In the genomic region with DNA sequence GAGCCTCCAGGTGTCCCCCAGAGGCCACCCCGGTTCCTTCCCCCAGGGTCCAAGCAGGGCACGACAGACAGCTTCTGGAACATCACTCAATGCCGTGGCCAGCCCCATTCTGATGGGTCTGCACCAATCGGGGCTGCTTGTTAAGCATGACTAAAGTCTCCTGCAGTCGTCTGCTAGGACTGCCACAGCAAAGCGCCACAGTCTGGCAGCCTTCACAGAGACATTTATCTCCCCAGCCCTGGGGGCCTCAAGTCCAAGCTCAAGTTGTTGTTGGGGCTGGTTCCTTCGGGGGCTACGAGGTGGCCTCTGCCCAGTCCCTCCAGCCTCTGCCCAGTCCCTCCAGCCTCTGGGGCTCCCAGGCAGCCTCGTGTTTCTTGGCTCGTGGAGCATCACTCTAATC, we compare ENCODE assay signal across 36 cellular contexts.
"Had no signal": no experiment of that assay in that cellular context is flagged by ENCODE, and none has a peak within 500 bp of the region (broad histone marks: within the 10 kb centered on the region; RNA-seq: fewer than 3 reads in every experiment).

No MANE protein-coding gene starts in this region.

- H3K27me3 ChIP-seq: ascending aorta, cardiac muscle cell had no signal

- H3K36me3 ChIP-seq: ascending aorta, cardiac muscle cell had no signal

- H3K9me3 ChIP-seq: ascending aorta had no signal

- H3K27ac ChIP-seq: ascending aorta, cardiac muscle cell, VCaP had no signal

- H3K4me1 ChIP-seq: ascending aorta had no signal

- H3K4me3 ChIP-seq: ascending aorta, cardiac muscle cell had no signal

- H3K27ac Mint-ChIP-seq: activated B cell treated with CpG ODN at 0.5 μM for 24 hours; activated CD4-positive, alpha-beta memory T cell treated with anti-CD3 and anti-CD28 coated beads, Interleukin-2, amount 10 ng/mL, durations not matched to agents 7 days and 5 days; activated CD4-positive, alpha-beta T cell treated with anti-CD3 and anti-CD28 coated beads for 36 hours; activated CD4-positive, alpha-beta T cell treated with anti-CD3 and anti-CD28 coated beads, Interleukin-2, amount 10 ng/mL, durations not matched to agents 7 days and 5 days; activated CD8-positive, alpha-beta memory T cell treated with anti-CD3 and anti-CD28 coated beads, Interleukin-2, amount 10 ng/mL, durations not matched to agents 7 days and 5 days; activated CD8-positive, alpha-beta T cell treated with anti-CD3 and anti-CD28 coated beads, Interleukin-2, amount 10 ng/mL, durations not matched to agents 7 days and 5 days; activated naive CD4-positive, alpha-beta T cell treated with anti-CD3 and anti-CD28 coated beads, Interleukin-2, amount 10 ng/mL, durations not matched to agents 7 days and 5 days; activated naive CD4-positive, alpha-beta T cell treated with anti-CD3 and anti-CD28 coated beads, Interleukin-2, amount 50 U/mL, for 24 hours; activated naive CD8-positive, alpha-beta T cell; activated naive CD8-positive, alpha-beta T cell treated with anti-CD3 and anti-CD28 coated beads, Interleukin-2, amount 10 ng/mL, durations not matched to agents 7 days and 5 days; activated naive CD8-positive, alpha-beta T cell treated with anti-CD3 and anti-CD28 coated beads, Interleukin-2, amount 50 U/mL, for 24 hours; activated T-cell treated with anti-CD3 and anti-CD28 coated beads, Interleukin-2, amount 50 U/mL, for 24 hours; activated T-helper 2 cell treated with anti-CD3 and anti-CD28 coated beads, Interferon-gamma antibody, Interleukin-2, Interleukin-4, amounts not matched to agents 10 μg/mL and 5 μg/mL and 100 μg/mL, durations not matched to agents 14 hours and 24 hours and 36 hours; brain; T-helper 1 cell treated with Interleukin-12 subunit alpha and Interleukin-12 subunit beta and Interleukin-4 antibody, amounts not matched to agents 30 μg/mL and 1 μg/mL, for 36 hours; T-helper 2 cell treated with Interferon-gamma antibody and Interleukin-4, amounts not matched to agents 5 μg/mL and 100 μg/mL, for 36 hours had no signal

- DNase-seq: activated B cell treated with CpG ODN at 0.5 μM for 24 hours; activated CD4-positive, alpha-beta memory T cell treated with anti-CD3 and anti-CD28 coated beads, Interleukin-2, amount 10 ng/mL, durations not matched to agents 7 days and 5 days; activated CD4-positive, alpha-beta T cell treated with anti-CD3 and anti-CD28 coated beads for 1 hour; activated CD4-positive, alpha-beta T cell treated with anti-CD3 and anti-CD28 coated beads for 36 hours; activated CD4-positive, alpha-beta T cell treated with anti-CD3 and anti-CD28 coated beads for 48 hours; activated CD4-positive, alpha-beta T cell treated with anti-CD3 and anti-CD28 coated beads, Interleukin-2, amount 10 ng/mL, durations not matched to agents 7 days and 5 days; activated CD4-positive, alpha-beta T cell treated with anti-CD3 and anti-CD28 coated beads, Interleukin-2, amount 50 U/mL, for 48 hours; activated CD8-positive, alpha-beta memory T cell treated with anti-CD3 and anti-CD28 coated beads for 24 hours; activated CD8-positive, alpha-beta memory T cell treated with anti-CD3 and anti-CD28 coated beads, Interleukin-2, amount 10 ng/mL, durations not matched to agents 7 days and 5 days; activated CD8-positive, alpha-beta memory T cell treated with anti-CD3 and anti-CD28 coated beads, Interleukin-2, amount 50 U/mL, for 48 hours; activated CD8-positive, alpha-beta T cell treated with anti-CD3 and anti-CD28 coated beads, Interleukin-2, amount 10 ng/mL, durations not matched to agents 7 days and 5 days; activated effector memory CD4-positive, alpha-beta T cell treated with Interleukin-2 at 50 U/mL for 16 hours; activated gamma-delta T cell; activated naive CD4-positive, alpha-beta T cell treated with anti-CD3 and anti-CD28 coated beads, Interleukin-2, amount 10 ng/mL, durations not matched to agents 7 days and 5 days; activated naive CD4-positive, alpha-beta T cell treated with Interleukin-2 at 50 U/mL for 16 hours; activated naive CD8-positive, alpha-beta T cell treated with anti-CD3 and anti-CD28 coated beads, Interleukin-2, amount 10 ng/mL, durations not matched to agents 7 days and 5 days; activated naive CD8-positive, alpha-beta T cell treated with anti-CD3 and anti-CD28 coated beads, Interleukin-2, amount 50 U/mL, for 24 hours; activated T-cell treated with anti-CD3 and anti-CD28 coated beads, Interleukin-2, amount 50 U/mL, for 24 hours; activated T-cell treated with anti-CD3 and anti-CD28 coated beads, Interleukin-2, amount 50 U/mL, for 48 hours; amygdala; anterior cingulate cortex; caudate nucleus; cerebellar nuclear complex; T-helper 1 cell; T-helper 2 cell; T-helper 9 cell had no signal

- H3K4me1 Mint-ChIP-seq: activated CD4-positive, alpha-beta memory T cell treated with anti-CD3 and anti-CD28 coated beads, Interleukin-2, amount 10 ng/mL, durations not matched to agents 7 days and 5 days; activated CD4-positive, alpha-beta T cell treated with anti-CD3 and anti-CD28 coated beads for 36 hours; activated CD4-positive, alpha-beta T cell treated with anti-CD3 and anti-CD28 coated beads, Interleukin-2, amount 10 ng/mL, durations not matched to agents 7 days and 5 days; activated CD8-positive, alpha-beta memory T cell treated with anti-CD3 and anti-CD28 coated beads, Interleukin-2, amount 10 ng/mL, durations not matched to agents 7 days and 5 days; activated naive CD4-positive, alpha-beta T cell treated with anti-CD3 and anti-CD28 coated beads, Interleukin-2, amount 10 ng/mL, durations not matched to agents 7 days and 5 days; activated naive CD4-positive, alpha-beta T cell treated with anti-CD3 and anti-CD28 coated beads, Interleukin-2, amount 50 U/mL, for 24 hours; activated naive CD8-positive, alpha-beta T cell treated with anti-CD3 and anti-CD28 coated beads, Interleukin-2, amount 10 ng/mL, durations not matched to agents 7 days and 5 days; activated naive CD8-positive, alpha-beta T cell treated with anti-CD3 and anti-CD28 coated beads, Interleukin-2, amount 50 U/mL, for 24 hours; central memory CD8-positive, alpha-beta T cell had no signal

- H3K9me3 Mint-ChIP-seq: activated B cell treated with CpG ODN at 0.5 μM for 24 hours; activated CD4-positive, alpha-beta memory T cell treated with anti-CD3 and anti-CD28 coated beads, Interleukin-2, amount 10 ng/mL, durations not matched to agents 7 days and 5 days; activated CD4-positive, alpha-beta T cell treated with anti-CD3 and anti-CD28 coated beads, Interleukin-2, amount 10 ng/mL, durations not matched to agents 7 days and 5 days; activated naive CD4-positive, alpha-beta T cell treated with anti-CD3 and anti-CD28 coated beads, Interleukin-2, amount 10 ng/mL, durations not matched to agents 7 days and 5 days; activated naive CD4-positive, alpha-beta T cell treated with anti-CD3 and anti-CD28 coated beads, Interleukin-2, amount 50 U/mL, for 24 hours; activated naive CD8-positive, alpha-beta T cell treated with anti-CD3 and anti-CD28 coated beads, Interleukin-2, amount 10 ng/mL, durations not matched to agents 7 days and 5 days; activated naive CD8-positive, alpha-beta T cell treated with anti-CD3 and anti-CD28 coated beads, Interleukin-2, amount 50 U/mL, for 24 hours; activated T-cell treated with anti-CD3 and anti-CD28 coated beads, Interleukin-2, amount 50 U/mL, for 24 hours; activated T-helper 2 cell treated with anti-CD3 and anti-CD28 coated beads, Interferon-gamma antibody, Interleukin-2, Interleukin-4, amounts not matched to agents 10 μg/mL and 5 μg/mL and 100 μg/mL, durations not matched to agents 14 hours and 24 hours and 36 hours; brain; central memory CD8-positive, alpha-beta T cell; T-helper 1 cell treated with Interleukin-12 subunit alpha and Interleukin-12 subunit beta and Interleukin-4 antibody, amounts not matched to agents 30 μg/mL and 1 μg/mL, for 36 hours; T-helper 2 cell treated with Interferon-gamma antibody and Interleukin-4, amounts not matched to agents 5 μg/mL and 100 μg/mL, for 36 hours had no signal

- ATAC-seq: activated CD4-positive, alpha-beta T cell treated with anti-CD3 and anti-CD28 coated beads for 36 hours; activated CD8-positive, alpha-beta memory T cell treated with anti-CD3 and anti-CD28 coated beads, Interleukin-2, amount 10 ng/mL, durations not matched to agents 7 days and 5 days; activated CD8-positive, alpha-beta T cell treated with anti-CD3 and anti-CD28 coated beads, Interleukin-2, amount 10 ng/mL, durations not matched to agents 7 days and 5 days; activated naive CD8-positive, alpha-beta T cell treated with anti-CD3 and anti-CD28 coated beads, Interleukin-2, amount 50 U/mL, for 24 hours had no signal

- H3K36me3 Mint-ChIP-seq: activated CD8-positive, alpha-beta memory T cell treated with anti-CD3 and anti-CD28 coated beads, Interleukin-2, amount 10 ng/mL, durations not matched to agents 7 days and 5 days; activated naive CD4-positive, alpha-beta T cell treated with anti-CD3 and anti-CD28 coated beads, Interleukin-2, amount 10 ng/mL, durations not matched to agents 7 days and 5 days; activated naive CD4-positive, alpha-beta T cell treated with anti-CD3 and anti-CD28 coated beads, Interleukin-2, amount 50 U/mL, for 24 hours; activated naive CD8-positive, alpha-beta T cell; activated naive CD8-positive, alpha-beta T cell treated with anti-CD3 and anti-CD28 coated beads, Interleukin-2, amount 10 ng/mL, durations not matched to agents 7 days and 5 days had no signal

- H3K4me3 Mint-ChIP-seq: activated B cell treated with CpG ODN at 0.5 μM for 24 hours; activated CD4-positive, alpha-beta memory T cell treated with anti-CD3 and anti-CD28 coated beads, Interleukin-2, amount 10 ng/mL, durations not matched to agents 7 days and 5 days; activated CD4-positive, alpha-beta T cell treated with anti-CD3 and anti-CD28 coated beads for 36 hours; activated CD4-positive, alpha-beta T cell treated with anti-CD3 and anti-CD28 coated beads, Interleukin-2, amount 10 ng/mL, durations not matched to agents 7 days and 5 days; activated CD8-positive, alpha-beta memory T cell treated with anti-CD3 and anti-CD28 coated beads, Interleukin-2, amount 10 ng/mL, durations not matched to agents 7 days and 5 days; activated CD8-positive, alpha-beta T cell treated with anti-CD3 and anti-CD28 coated beads, Interleukin-2, amount 10 ng/mL, durations not matched to agents 7 days and 5 days; activated naive CD4-positive, alpha-beta T cell treated with anti-CD3 and anti-CD28 coated beads, Interleukin-2, amount 10 ng/mL, durations not matched to agents 7 days and 5 days; activated naive CD4-positive, alpha-beta T cell treated with anti-CD3 and anti-CD28 coated beads, Interleukin-2, amount 50 U/mL, for 24 hours; activated naive CD8-positive, alpha-beta T cell; activated naive CD8-positive, alpha-beta T cell treated with anti-CD3 and anti-CD28 coated beads, Interleukin-2, amount 10 ng/mL, durations not matched to agents 7 days and 5 days; activated naive CD8-positive, alpha-beta T cell treated with anti-CD3 and anti-CD28 coated beads, Interleukin-2, amount 50 U/mL, for 24 hours; activated T-cell treated with anti-CD3 and anti-CD28 coated beads, Interleukin-2, amount 50 U/mL, for 24 hours; brain; central memory CD8-positive, alpha-beta T cell; T-helper 1 cell treated with Interleukin-12 subunit alpha and Interleukin-12 subunit beta and Interleukin-4 antibody, amounts not matched to agents 30 μg/mL and 1 μg/mL, for 36 hours; T-helper 2 cell treated with Interferon-gamma antibody and Interleukin-4, amounts not matched to agents 5 μg/mL and 100 μg/mL, for 36 hours had no signal
